In genomic region chr17:7705269-7706255, GRCh38 we compare ENCODE assay signal across 8 cellular contexts. TPM values are rescaled to one million over a fixed set of nuclear protein-coding genes. Genes with fewer than 3 reads are reported as not detected.
DNase-seq lines count a peak whose midpoint lies in the region; ATAC-seq and TF ChIP-seq lines count a peak whose summit lies in the region.

No MANE protein-coding gene starts in this region.

- no peak for DNase-seq in AG09309 (ENCODE audit: low read depth)
- no peak for DNase-seq in MG63
- peak; percentile 43 for DNase-seq in nephron progenitor cell
- no peak for DNase-seq in stimulated activated CD4-positive, alpha-beta T cell treated with anti-CD3 and anti-CD28 coated beads, Interleukin-2, amount 100 ng/mL, for 48 hours
- no peak for DNase-seq in GM10248 (ENCODE audit: extremely low spot score)

- H3K4me1 ChIP-seq in endocrine pancreas (ENCODE audit: control insufficient read depth, insufficient read depth, low read length): no peaks in the 10 kb centered on the region

- peaks cover 30% of the 10 kb centered on the region for H3K27me3 ChIP-seq in MG63
- H3K27me3 ChIP-seq in endocrine pancreas (ENCODE audit: control insufficient read depth, insufficient read depth, low read length): no peaks in the 10 kb centered on the region

- H3K9ac ChIP-seq in endocrine pancreas (ENCODE audit: control insufficient read depth, insufficient read depth, low read length): peak overlapping the region; percentile 52

- peak overlapping the region; percentile 95 for H3K4me3 Mint-ChIP-seq in nephron progenitor cell

- POLR2A ChIA-PET in GM10248 (lab: Yijun Ruan, JAX): no interaction called here

- peaks cover 31% of the 10 kb centered on the region for H3K27me3 Mint-ChIP-seq in nephron progenitor cell (ENCODE audit: low read depth, poor library complexity)

- H3K36me3 ChIP-seq in MG63 (no peaks in the 10 kb centered on the region; the same call in 1 of the 2 replicates), endocrine pancreas (ENCODE audit: control insufficient read depth, insufficient read depth, low read length) (no peaks in the 10 kb centered on the region)

- no peaks in the 10 kb centered on the region for H3K9me3 ChIP-seq in MG63
- H3K9me3 ChIP-seq in endocrine pancreas (ENCODE audit: control insufficient read depth, low read length): no peaks in the 10 kb centered on the region

- H3K9me3 Mint-ChIP-seq in nephron progenitor cell: no peaks in the 10 kb centered on the region

- ATAC-seq in GM18520 (IDR thresholded peaks at IDR 0.05; ENCODE audit: unreplicated experiment) (no peak), GM21717 (IDR thresholded peaks at IDR 0.05; ENCODE audit: unreplicated experiment) (no peak)

- TF ChIP-seq CTCF in AG09309 (IDR thresholded peaks at IDR 0.05; ENCODE audit: control insufficient read depth, insufficient read depth, low read depth, low read length, missing control alignments) (no peak), nephron progenitor cell (IDR thresholded peaks at IDR 0.05) (no peak), GM10248 (IDR thresholded peaks at IDR 0.05; ENCODE audit: control extremely low read depth, extremely low read depth, low read depth, missing control alignments) (no peak)

- peaks cover 42% of the 10 kb centered on the region for H3K4me1 Mint-ChIP-seq in nephron progenitor cell

- H3K27ac Mint-ChIP-seq in nephron progenitor cell: peak overlapping the region; percentile 72

- H3K4me3 ChIP-seq in AG09309 (ENCODE audit: control insufficient read depth, low read depth, low read length) (peak overlapping the region; percentile 55), MG63 (peak overlapping the region; percentile 20), endocrine pancreas (ENCODE audit: control insufficient read depth, insufficient read depth, low read length) (no peak overlapping the region)

- CTCF ChIA-PET in GM10248 (lab: Yijun Ruan, JAX): interaction anchor here (1.2 to 3.3 kb wide), 4 partner anchors 8 to 73 kb away, joined by 3 to 20 read pairs (median 4); partner anchors contain the start of genes TP53 and WRAP53

- peaks cover 9% of the 10 kb centered on the region for H3K36me3 Mint-ChIP-seq in nephron progenitor cell (ENCODE audit: low read depth)

RNA-seq across cellular contexts. Expression of gene EFNB3, which starts 0.6 kb away (rescaled TPM):
- total RNA-seq in MG63 (2014; rRNA removed; shearing (Covaris generic); ENCODE audit: low replicate concordance): 0.53 TPM in 1 of 2 replicates, not detected in the other

RNA-seq across cellular contexts. Expression of gene DNAH2, which starts 12.0 kb away (rescaled TPM):
- not detected in 2 replicates for total RNA-seq in MG63 (2014; rRNA removed; shearing (Covaris generic); ENCODE audit: low replicate concordance)

RNA-seq across cellular contexts. Expression of gene WRAP53, which starts 17.3 kb away (rescaled TPM):
- total RNA-seq in MG63 (2014; rRNA removed; shearing (Covaris generic); ENCODE audit: low replicate concordance): 13.4 and 25.9 TPM in 2 replicates

RNA-seq across cellular contexts. Expression of gene TP53, which starts 18.3 kb away (rescaled TPM):
- 2.8 and 12.2 TPM in 2 replicates for total RNA-seq in MG63 (2014; rRNA removed; shearing (Covaris generic); ENCODE audit: low replicate concordance)

RNA-seq across cellular contexts. Expression of gene ATP1B2, which starts 54.8 kb away (rescaled TPM):
- not detected in 2 replicates for total RNA-seq in MG63 (2014; rRNA removed; shearing (Covaris generic); ENCODE audit: low replicate concordance)
